Comparison of ENCODE assay signal across 1 cellular context in the genomic region with DNA sequence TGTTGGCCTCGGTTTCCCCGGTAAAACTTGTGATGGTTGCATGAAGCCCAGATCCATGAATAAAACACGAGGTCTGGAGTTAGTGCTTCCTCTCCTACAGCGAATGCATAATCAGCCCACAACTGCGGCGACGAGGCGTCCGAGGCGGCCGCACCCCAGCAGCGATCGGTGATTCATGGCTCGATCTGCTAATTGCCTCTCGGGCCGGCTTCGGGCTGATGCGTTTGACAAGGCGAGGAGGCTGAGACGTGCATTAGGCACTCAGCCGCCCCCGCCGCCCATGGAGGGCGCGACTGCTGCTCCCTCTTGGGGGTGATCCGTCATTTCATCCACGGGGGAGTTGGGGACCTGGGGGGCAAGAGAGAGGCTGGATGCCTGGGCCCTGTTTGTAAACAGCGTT.
TF ChIP-seq lines count a peak whose summit lies in the region.

No MANE protein-coding gene starts in this region.

TF ChIP-seq in IMR-90, 13 proteins besides CTCF, POLR2A, EP300 and RAD21 (continued from another document):
- TF ChIP-seq, protein P1, sequence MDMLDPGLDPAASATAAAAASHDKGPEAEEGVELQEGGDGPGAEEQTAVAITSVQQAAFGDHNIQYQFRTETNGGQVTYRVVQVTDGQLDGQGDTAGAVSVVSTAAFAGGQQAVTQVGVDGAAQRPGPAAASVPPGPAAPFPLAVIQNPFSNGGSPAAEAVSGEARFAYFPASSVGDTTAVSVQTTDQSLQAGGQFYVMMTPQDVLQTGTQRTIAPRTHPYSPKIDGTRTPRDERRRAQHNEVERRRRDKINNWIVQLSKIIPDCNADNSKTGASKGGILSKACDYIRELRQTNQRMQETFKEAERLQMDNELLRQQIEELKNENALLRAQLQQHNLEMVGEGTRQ (IDR thresholded peaks at IDR 0.05; ENCODE audit: low read depth, low read length) = no peak
- TF ChIP-seq CHD1 (IDR thresholded peaks at IDR 0.05; ENCODE audit: low read depth, low read length) (no peak), MAFK (IDR thresholded peaks at IDR 0.05; ENCODE audit: low read depth, low read length) (no peak), NFE2L2 (IDR thresholded peaks at IDR 0.05; ENCODE audit: low read depth, low read length) (no peak), FOS (IDR thresholded peaks at IDR 0.05; ENCODE audit: low read depth, low read length) (no peak), RCOR1 (IDR thresholded peaks at IDR 0.05; ENCODE audit: insufficient replicate concordance, low read length) (no peak), RFX5 (IDR thresholded peaks at IDR 0.05; ENCODE audit: low read depth, low read length) (no peak), BHLHE40 (IDR thresholded peaks at IDR 0.05; ENCODE audit: low read depth, low read length) (no peak), CEBPB (IDR thresholded peaks at IDR 0.05; ENCODE audit: low read depth, low read length) (no peak), MXI1 (IDR thresholded peaks at IDR 0.05; ENCODE audit: borderline replicate concordance, low read depth, low read length) (no peak)
